In genomic region chr19:56567274-56568120, GRCh38 we compare ENCODE assay signal across 8 cellular contexts. TPM values are rescaled to one million over a fixed set of nuclear protein-coding genes. Genes with fewer than 3 reads are reported as not detected.
DNase-seq lines count a peak whose midpoint lies in the region; ATAC-seq and TF ChIP-seq lines count a peak whose summit lies in the region.

Gene ZNF470 (plus strand): TSS chr19:56567468. CDS start chr19:56570312, 2,844 bp downstream.

- peak within 1 kb of the TSS; percentile 91 for H3K4me3 ChIP-seq in smooth muscle cell

- DNase-seq in GM13977 (ENCODE audit: low spot score) (peak; percentile 94), NCI-H2081 treated with DMSO at 0.1 percent for 48 hours (lab: John Stamatoyannopoulos, UW) (peak; percentile 3), immature natural killer cell (peak; percentile 87 to 88 (median 87)), smooth muscle cell (lab: John Stamatoyannopoulos, UW; ENCODE audit: unreplicated experiment) (peak; percentile 70), NCI-H2107 treated with DMSO at 0.1 percent for 48 hours (lab: John Stamatoyannopoulos, UW; ENCODE audit: unreplicated experiment) (no peak)
- peak; percentile 70 to 74 (median 72) for DNase-seq in activated CD4-positive, CD25-positive, alpha-beta regulatory T cell (lab: John Stamatoyannopoulos, UW)
- peak; percentile 77 for DNase-seq in central memory CD4-positive, alpha-beta T cell

- peaks cover 44% of the 10 kb centered on the region for H3K36me3 ChIP-seq in smooth muscle cell (ENCODE audit: low read depth)

- H3K27me3 ChIP-seq in smooth muscle cell (ENCODE audit: low read depth): no peaks in the 10 kb centered on the region

- in situ Hi-C loops in GM13977 (cut with MboI; ENCODE audit: low pct_unique_long_range_greater_than_20kb, low sequenced_read_pairs, unreplicated experiment): no loop called here

- H3K27ac Mint-ChIP-seq in immature natural killer cell: peak within 1 kb of the TSS; percentile 79 to 94 (median 92)

- peak within 1 kb of the TSS; percentile 90 for H3K4me2 ChIP-seq in smooth muscle cell

- WGBS in smooth muscle cell (ENCODE audit: low lambda C conversion rate): 8% methylated on average over 48 of the region's 66 CpGs

- H4K20me1 ChIP-seq in smooth muscle cell (ENCODE audit: low read depth): no peaks in the 10 kb centered on the region

- peak; percentile 77 for ATAC-seq in HG02840 (IDR thresholded peaks at IDR 0.05; ENCODE audit: low FRiP score, unreplicated experiment)

- peaks cover 7% of the 10 kb centered on the region for H3K79me2 ChIP-seq in smooth muscle cell (ENCODE audit: low read depth)

- H3K4me1 ChIP-seq in smooth muscle cell (ENCODE audit: low read depth): no peaks in the 10 kb centered on the region

- peaks cover 45% of the 10 kb centered on the region for H3K9me3 ChIP-seq in smooth muscle cell (replicated peaks; ENCODE audit: low read depth)

- H3K9me3 Mint-ChIP-seq in immature natural killer cell: peaks cover 36 to 88% (median 73%) of the 10 kb centered on the region in 6 donors

- peaks cover 16 to 19% of the 10 kb centered on the region in 2 donors for H3K4me1 Mint-ChIP-seq in immature natural killer cell

- peak within 1 kb of the TSS; percentile 95 to 99 (median 97) for H3K4me3 Mint-ChIP-seq in immature natural killer cell

- no peaks in the 10 kb centered on the region for H3F3A ChIP-seq in smooth muscle cell (ENCODE audit: low read depth)

- peak within 1 kb of the TSS; percentile 98 for H2AFZ ChIP-seq in smooth muscle cell (ENCODE audit: low read depth)

- peaks cover 42 to 52% (median 43%) of the 10 kb centered on the region in 3 donors for H3K36me3 Mint-ChIP-seq in immature natural killer cell

- TF ChIP-seq CTCF in GM13977 (IDR thresholded peaks at IDR 0.05; ENCODE audit: extremely low read depth, insufficient read depth, missing control alignments): no peak
- TF ChIP-seq CTCF in smooth muscle cell (IDR thresholded peaks at IDR 0.05; ENCODE audit: borderline replicate concordance, insufficient read depth, poor library complexity, severe bottlenecking): no peak

- H3K9ac ChIP-seq in smooth muscle cell (ENCODE audit: low read depth): peak within 1 kb of the TSS; percentile 63

- H3K27me3 Mint-ChIP-seq in immature natural killer cell (ENCODE audit: low read depth in 3 of 3): peaks cover 3 to 5% (median 4%) of the 10 kb centered on the region in 3 donors

- H3K27ac ChIP-seq in smooth muscle cell (ENCODE audit: low read depth): peak within 1 kb of the TSS; percentile 10

RNA-seq across cellular contexts. Expression of gene ZNF470, which starts in this region (rescaled TPM):
- polyA plus RNA-seq in immature natural killer cell: 1 to 10 TPM in 2 of 3 donors, not detected in 1; 1.7 to 2.9 TPM
- total RNA-seq in smooth muscle cell: 2.5 and 2.6 TPM in 2 replicates
- polyA plus RNA-seq in smooth muscle cell: 1.4 TPM in 2 replicates
